In genomic region chr22:42708393-42708792, GRCh38 we compare ENCODE assay signal across 22 cellular contexts. TPM values are rescaled to one million over a fixed set of nuclear protein-coding genes. Genes with fewer than 3 reads are reported as not detected.
A peak's percentile ranks its signal among the peaks of the same experiment; 100 is the strongest.
DNase-seq lines count a peak whose midpoint lies in the region; ATAC-seq, FAIRE-seq and TF ChIP-seq lines count a peak whose summit lies in the region.
"Had no signal": no experiment of that assay in that cellular context is flagged by ENCODE, and none has a peak within 500 bp of the region (broad histone marks: within the 10 kb centered on the region; RNA-seq: fewer than 3 reads in every experiment).

No MANE protein-coding gene starts in this region.

- H3K9me3 ChIP-seq in right atrium auricular region (peaks cover 0 to 9% of the 10 kb centered on the region in 2 donors), SK-N-MC (ENCODE audit: low read depth, low read length) (peaks cover 5% of the 10 kb centered on the region; the same call in 1 of the 2 replicates)

- H3K4me3 ChIP-seq in right atrium auricular region (no peak overlapping the region), SK-N-MC (no peak overlapping the region)
- H3K4me3 ChIP-seq: BLaER1 treated with 17β-estradiol and CSF1 and Interleukin-3, amounts not matched to agents 10 nM and 100 nM had no signal

- peak overlapping the region; percentile 68 to 100 for H3K27ac ChIP-seq in right atrium auricular region
- H3K27ac ChIP-seq in SK-N-MC, result peak overlapping the region; percentile 88
- H3K27ac ChIP-seq: BLaER1 treated with 17β-estradiol and CSF1 and Interleukin-3, amounts not matched to agents 10 nM and 100 nM; C4-2B had no signal

- DNase-seq in right atrium auricular region (ENCODE audit: low spot score) (no peak), cardiac septum (ENCODE audit: low spot score) (no peak), GM12892 (ENCODE audit: insufficient read length) (no peak), SK-N-MC (ENCODE audit: low read depth, low spot score) (peak; percentile 84)
- no peak for DNase-seq in activated CD8-positive, alpha-beta memory T cell treated with anti-CD3 and anti-CD28 coated beads, Interleukin-2, amount 50 U/mL, for 4 hours
- DNase-seq: 8988T; AML-193; Caco-2; Calu3; CD4-positive, alpha-beta T cell; CD8-positive, alpha-beta T cell; DMS79 treated with DMSO at 0.1 percent for 48 hours; GF-D8 had no signal

- peaks cover 5% of the 10 kb centered on the region for H3K36me3 ChIP-seq in right atrium auricular region
- no peaks in the 10 kb centered on the region for H3K36me3 ChIP-seq in SK-N-MC (ENCODE audit: insufficient read depth, low read length)

- no peak for ATAC-seq in HG03196 (IDR thresholded peaks at IDR 0.05; ENCODE audit: unreplicated experiment)
- ATAC-seq in GM19351 (IDR thresholded peaks at IDR 0.05; ENCODE audit: unreplicated experiment), result no peak
- ATAC-seq: CD8-positive, alpha-beta T cell had no signal

- no peak for TF ChIP-seq POLR2A in GM12892 (IDR thresholded peaks at IDR 0.05; ENCODE audit: low read depth, low read length)

- no peaks in the 10 kb centered on the region for H3K27me3 ChIP-seq in right atrium auricular region
- H3K27me3 ChIP-seq: BLaER1 treated with 17β-estradiol and CSF1 and Interleukin-3, amounts not matched to agents 10 nM and 100 nM had no signal

- TF ChIP-seq CTCF in right atrium auricular region (IDR thresholded peaks at IDR 0.05), result no peak

- peak; percentile 58 for FAIRE-seq in GM12892 (lab: Jason Lieb, UNC)
- FAIRE-seq: A204.1, D721Med, G401.6, GM12891, GM18507 had no signal

- H3K4me1 ChIP-seq in right atrium auricular region, result peaks cover 0 to 40% of the 10 kb centered on the region in 2 donors
- H3K4me1 ChIP-seq: Caco-2 had no signal

- H3K9ac ChIP-seq in SK-N-MC (ENCODE audit: insufficient read length), result no peak overlapping the region
- H3K9ac ChIP-seq: BLaER1 treated with 17β-estradiol and CSF1 and Interleukin-3, amounts not matched to agents 10 nM and 100 nM had no signal

- intact Hi-C loops in cardiac septum (cut with DNase I), result no loop called here

RNA-seq across cellular contexts. Expression of gene A4GALT, which starts 12.3 kb away (rescaled TPM):
- 10 to 100 TPM; 40.8 to 78.6 TPM for total RNA-seq in right atrium auricular region
- total RNA-seq in cardiac septum, result 97.7 TPM
- 4.0 TPM for polyA plus RNA-seq in GM12892 (2012; ENCODE audit: missing spikeins)
- total RNA-seq: CD4-positive, alpha-beta T cell; CD8-positive, alpha-beta T cell had no signal

RNA-seq across cellular contexts. Expression of gene CYB5R3, which starts 59.2 kb away (rescaled TPM):
- total RNA-seq in right atrium auricular region, result 100 to 1,000 TPM; 265 to 288 TPM
- total RNA-seq in cardiac septum, result 428 TPM
- polyA plus RNA-seq in GM12892 (2012; ENCODE audit: missing spikeins), result 49.7 TPM
